Comparison of ENCODE assay signal across 8 cellular contexts in genomic region chr2:39913648-39914456, GRCh38.
A peak's percentile ranks its signal among the peaks of the same experiment; 100 is the strongest.
DNase-seq lines count a peak whose midpoint lies in the region; ATAC-seq, FAIRE-seq and TF ChIP-seq lines count a peak whose summit lies in the region.

No MANE protein-coding gene starts in this region.

- H3K9me1 ChIP-seq in IMR-90 (ENCODE audit: insufficient read depth, low read length) = peaks cover 5% of the 10 kb centered on the region; the same call in 1 of the 2 replicates

- H3K14ac ChIP-seq in IMR-90 (replicated peaks; ENCODE audit: low read depth, low read length) = peak overlapping the region; percentile 83

- H3K79me1 ChIP-seq in IMR-90 (ENCODE audit: low read depth in 1 of 2, low read length in 2 of 2) = no peaks in the 10 kb centered on the region

- H3K27me3 ChIP-seq in IMR-90 (ENCODE audit: control insufficient read depth, insufficient read depth, low read length) (no peaks in the 10 kb centered on the region), HepG2 (ENCODE audit: control insufficient read depth in 1 of 2, insufficient read depth in 2 of 2, low read length in 2 of 2) (no peaks in the 10 kb centered on the region; a peak in 1 of 5 replicates), upper lobe of right lung (no peaks in the 10 kb centered on the region)

- intact Hi-C loops in IMR-90 (cut with micrococcal nuclease) (loop anchor here (1.0 to 10.0 kb wide), 11 partner anchors 189 to 1868 kb away; no protein-coding TSS in a partner anchor), HepG2 (cut with micrococcal nuclease; ENCODE audit: unreplicated experiment) (loop anchor here (1.0 to 5.0 kb wide), 4 partner anchors 640 to 1783 kb away; no protein-coding TSS in a partner anchor), upper lobe of right lung (cut with DNase I) (no loop called here)

- peak overlapping the region; percentile 48 for H3K56ac ChIP-seq in IMR-90 (ENCODE audit: extremely low read depth, insufficient read depth, low read length)

- H3K9ac ChIP-seq in IMR-90 (ENCODE audit: low read depth, low read length) (peak overlapping the region; percentile 45), HepG2 (ENCODE audit: insufficient read depth, low read depth, low read length) (no peak overlapping the region)

- TF ChIP-seq EP300 in HepG2 (IDR thresholded peaks at IDR 0.05; ENCODE audit: low read depth in 2 of 2, low read length in 2 of 2) = no peak
- no peak for TF ChIP-seq EP300 in HepG2 (CRISPR knock-in tag; IDR thresholded peaks at IDR 0.05; ENCODE audit: borderline replicate concordance)

- dilution Hi-C loops in IMR-90 (cut with HindIII; ENCODE audit: low sequenced_read_pairs, unreplicated experiment) = no loop called here

- FAIRE-seq in HepG2 (lab: Jason Lieb, UNC) = peak; percentile 84

- H3K9me3 ChIP-seq in IMR-90 (ENCODE audit: control insufficient read depth, insufficient read depth, low read length) (no peaks in the 10 kb centered on the region), HepG2 (ENCODE audit: low read length) (no peaks in the 10 kb centered on the region), upper lobe of right lung (no peaks in the 10 kb centered on the region)

- DNase-seq in ELF-1 (ENCODE audit: low read depth, low spot score) (peak; percentile 14), IMR-90 (peak; percentile 88), NOMO-1 (lab: John Stamatoyannopoulos, UW; ENCODE audit: unreplicated experiment in 2 of 2) (peak; percentile 15 to 83), cardiac fibroblast (ENCODE audit: low read depth in 2 of 2) (peak; percentile 84 to 90), HepG2 (ENCODE audit: low spot score) (peak; percentile 60), upper lobe of right lung (no peak)

- TF ChIP-seq CTCF in IMR-90 (conservative IDR thresholded peaks at IDR 0.05; ENCODE audit: low read depth, low read length) (peak; percentile 90), cardiac fibroblast (IDR thresholded peaks at IDR 0.05; ENCODE audit: low read depth, low read length) (peak; percentile 67), HepG2 (CRISPR knock-in tag; IDR thresholded peaks at IDR 0.05) (peak; percentile 83), upper lobe of right lung (IDR thresholded peaks at IDR 0.05) (peak; percentile 86)

- H3K79me2 ChIP-seq in HepG2 (ENCODE audit: insufficient read depth, low read length) = no peaks in the 10 kb centered on the region

- peak overlapping the region; percentile 84 for H3K4ac ChIP-seq in IMR-90 (ENCODE audit: low read depth, low read length)

- H2BK15ac ChIP-seq in IMR-90 (ENCODE audit: low read depth, low read length) = peak overlapping the region; percentile 80

- peak overlapping the region; percentile 97 for H2BK5ac ChIP-seq in IMR-90 (ENCODE audit: low read depth, low read length, poor library complexity, severe bottlenecking)

- BruUV-seq in IMR-90 (replicated peaks; lab: Mats Ljungman, UMichigan) (no TSS peak), HepG2 (replicated peaks; lab: Mats Ljungman, UMichigan) (no TSS peak)

- in situ Hi-C loops in IMR-90 (cut with MboI; ENCODE audit: low sequenced_read_pairs) (loop anchor here (25.0 kb wide), 1 partner anchor 1798 kb away; no protein-coding TSS in a partner anchor), HepG2 (cut with HindIII; ENCODE audit: extremely low pct_ligation_motif_present, low pct_unique_long_range_greater_than_20kb) (loop anchor here (10.0 to 25.0 kb wide), 3 partner anchors 841 to 1873 kb away; no protein-coding TSS in a partner anchor)

- H3K4me1 ChIP-seq in IMR-90 (ENCODE audit: control insufficient read depth, insufficient read depth, low read length) = peaks cover 5% of the 10 kb centered on the region
- no peaks in the 10 kb centered on the region for H3K4me1 ChIP-seq in HepG2 (ENCODE audit: insufficient read depth, low read length)
- no peaks in the 10 kb centered on the region for H3K4me1 ChIP-seq in upper lobe of right lung

- CTCF ChIA-PET in IMR-90 (lab: Yijun Ruan, JAX) = interaction anchor here (0.9 to 1.4 kb wide), 7 partner anchors 74 to 1785 kb away, joined by 3 to 8 read pairs (median 3); no protein-coding TSS in a partner anchor
- CTCF ChIA-PET in HepG2 (lab: Yijun Ruan, JAX; ENCODE audit: low intra/inter-chr PET ratio, low total read pairs) = interaction anchor here (0.9 to 2.6 kb wide), 5 partner anchors 641 to 1868 kb away, joined by 4 to 23 read pairs (median 5); no protein-coding TSS in a partner anchor

- H3K4me2 ChIP-seq in IMR-90 (ENCODE audit: low read depth, low read length) (no peak overlapping the region), HepG2 (ENCODE audit: low read depth, low read length) (no peak overlapping the region)

- no peaks in the 10 kb centered on the region for H4K20me1 ChIP-seq in IMR-90 (ENCODE audit: insufficient read depth, low read length)
- H4K20me1 ChIP-seq in HepG2 (ENCODE audit: insufficient read depth, low read length) = no peaks in the 10 kb centered on the region

- TF ChIP-seq POLR2A in IMR-90 (IDR thresholded peaks at IDR 0.05; ENCODE audit: low read depth, low read length) (0 out of 2 replicates have a peak, but pooled peaks have one; percentile 37), HepG2 (IDR thresholded peaks at IDR 0.05; ENCODE audit: insufficient read depth in 1 of 2, low read depth in 2 of 2, low read length in 2 of 2) (no peak)

- no peak overlapping the region for H3K4me3 ChIP-seq in IMR-90 (ENCODE audit: insufficient read depth, low read depth, low read length)
- H3K4me3 ChIP-seq in cardiac fibroblast (replicated peaks in 1 of 2; ENCODE audit: low read depth in 2 of 2, low read length in 2 of 2) = no peak overlapping the region
- H3K4me3 ChIP-seq in HepG2 (replicated peaks in 1 of 3; ENCODE audit: insufficient read depth in 1 of 3, low read depth in 2 of 3, low read length in 3 of 3) = no peak overlapping the region
- no peak overlapping the region for H3K4me3 ChIP-seq in upper lobe of right lung

- H2AK9ac ChIP-seq in IMR-90 (replicated peaks; ENCODE audit: low read depth, low read length, poor library complexity) = peak overlapping the region; percentile 10

- H3K27ac ChIP-seq in IMR-90 (ENCODE audit: insufficient read depth, low read length) = peak overlapping the region; percentile 94
- no peak overlapping the region for H3K27ac ChIP-seq in HepG2 (ENCODE audit: extremely low read length, insufficient read depth, low read length)
- H3K27ac ChIP-seq in upper lobe of right lung = no peak overlapping the region

- H2AFZ ChIP-seq in IMR-90 (replicated peaks; ENCODE audit: low read length, poor library complexity) = peak overlapping the region; percentile 78
- no peak overlapping the region for H2AFZ ChIP-seq in HepG2 (ENCODE audit: low read length)

- peak overlapping the region; percentile 97 for H4K5ac ChIP-seq in IMR-90 (ENCODE audit: low read depth, low read length)

- peak overlapping the region; percentile 98 for H2AK5ac ChIP-seq in IMR-90 (ENCODE audit: low read depth, low read length)

- peak overlapping the region; percentile 99 for H2BK20ac ChIP-seq in IMR-90 (ENCODE audit: low read depth, low read length)

- H4K91ac ChIP-seq in IMR-90 (ENCODE audit: insufficient read depth, low read depth, low read length) = peak overlapping the region; percentile 95

- no CpG with 5 or more reads among the region's 5 CpGs for WGBS in IMR-90 (ENCODE audit: extremely low coverage in 2 of 2, insufficient read length in 1 of 2), 2 experiments
- 4% methylated on average over 5 of the region's 5 CpGs for WGBS in HepG2 (ENCODE audit: low lambda C conversion rate)

- H3K23ac ChIP-seq in IMR-90 (ENCODE audit: low read depth, low read length) = peak overlapping the region; percentile 80; the same call in 1 of the 2 replicates

- H3K18ac ChIP-seq in IMR-90 (ENCODE audit: low read depth, low read length) = peak overlapping the region; percentile 97

- H4K8ac ChIP-seq in IMR-90 (ENCODE audit: low read depth in 2 of 2, low read length in 2 of 2) = peak overlapping the region; percentile 85 to 92

- peak overlapping the region; percentile 98 for H2BK120ac ChIP-seq in IMR-90 (ENCODE audit: low read depth, low read length)

- ATAC-seq in GM21515 (IDR thresholded peaks at IDR 0.05; ENCODE audit: unreplicated experiment) = peak; percentile 83
- peak; percentile 85 for ATAC-seq in IMR-90 (ENCODE audit: low read depth)
- peak; percentile 89 for ATAC-seq in HepG2
- peak; percentile 88 for ATAC-seq in upper lobe of right lung
- no peak for ATAC-seq in GM21381 (IDR thresholded peaks at IDR 0.05; ENCODE audit: unreplicated experiment)

- TF ChIP-seq RAD21 in IMR-90 (IDR thresholded peaks at IDR 0.05; ENCODE audit: low read length) (peak; percentile 99), HepG2 (CRISPR knock-in tag; IDR thresholded peaks at IDR 0.05) (peak; percentile 80)

- H3K36me3 ChIP-seq in IMR-90 (ENCODE audit: control insufficient read depth, insufficient read depth, low read length) (no peaks in the 10 kb centered on the region), HepG2 (replicated peaks in 1 of 2; ENCODE audit: control insufficient read depth in 1 of 2, insufficient read depth in 2 of 2, low read length in 2 of 2) (no peaks in the 10 kb centered on the region), upper lobe of right lung (no peaks in the 10 kb centered on the region)

- POLR2A ChIA-PET in IMR-90 (lab: Charles Lee; ENCODE audit: unreplicated experiment) (interaction anchor here (1.1 to 1.9 kb wide), 2 partner anchors 189 to 299 kb away, joined by 3 to 5 read pairs; no protein-coding TSS in a partner anchor), HepG2 (lab: Yijun Ruan, JAX) (no interaction called here)

TF ChIP-seq in IMR-90, 13 proteins besides CTCF, POLR2A, EP300 and RAD21 (continues in another document):
- TF ChIP-seq, protein P1, sequence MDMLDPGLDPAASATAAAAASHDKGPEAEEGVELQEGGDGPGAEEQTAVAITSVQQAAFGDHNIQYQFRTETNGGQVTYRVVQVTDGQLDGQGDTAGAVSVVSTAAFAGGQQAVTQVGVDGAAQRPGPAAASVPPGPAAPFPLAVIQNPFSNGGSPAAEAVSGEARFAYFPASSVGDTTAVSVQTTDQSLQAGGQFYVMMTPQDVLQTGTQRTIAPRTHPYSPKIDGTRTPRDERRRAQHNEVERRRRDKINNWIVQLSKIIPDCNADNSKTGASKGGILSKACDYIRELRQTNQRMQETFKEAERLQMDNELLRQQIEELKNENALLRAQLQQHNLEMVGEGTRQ (IDR thresholded peaks at IDR 0.05; ENCODE audit: low read depth, low read length) = no peak
- TF ChIP-seq MAFK (IDR thresholded peaks at IDR 0.05; ENCODE audit: low read depth, low read length) = peak; percentile 27; the same call in 1 of the 2 replicates
- no peak for TF ChIP-seq RCOR1 (IDR thresholded peaks at IDR 0.05; ENCODE audit: insufficient replicate concordance, low read length)

TF ChIP-seq in HepG2, 621 proteins besides CTCF, POLR2A, EP300 and RAD21 (continues in another document):
- TF ChIP-seq SIX1 (CRISPR knock-in tag; IDR thresholded peaks at IDR 0.05; ENCODE audit: borderline replicate concordance) (peak; percentile 85), ZNF24 (IDR thresholded peaks at IDR 0.05) (0 out of 2 replicates have a peak, but pooled peaks have one; percentile 24)
- TF ChIP-seq, protein P2, sequence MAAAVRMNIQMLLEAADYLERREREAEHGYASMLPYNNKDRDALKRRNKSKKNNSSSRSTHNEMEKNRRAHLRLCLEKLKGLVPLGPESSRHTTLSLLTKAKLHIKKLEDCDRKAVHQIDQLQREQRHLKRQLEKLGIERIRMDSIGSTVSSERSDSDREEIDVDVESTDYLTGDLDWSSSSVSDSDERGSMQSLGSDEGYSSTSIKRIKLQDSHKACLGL (CRISPR knock-in tag; IDR thresholded peaks at IDR 0.05) = no peak
